ENCODE assay signal across 8 cellular contexts in genomic region chr1:33342041-33342723, GRCh38. TPM values are rescaled to one million over a fixed set of nuclear protein-coding genes. Genes with fewer than 3 reads are reported as not detected.
A peak's percentile ranks its signal among the peaks of the same experiment; 100 is the strongest.
DNase-seq lines count a peak whose midpoint lies in the region; ATAC-seq and TF ChIP-seq lines count a peak whose summit lies in the region.

No MANE protein-coding gene starts in this region.

- ATAC-seq in activated B cell treated with CpG ODN at 0.5 μM for 24 hours (ENCODE audit: low read depth), result no peak
- ATAC-seq in left cardiac atrium, result peak; percentile 42 to 67
- no peak for ATAC-seq in HG02588 (IDR thresholded peaks at IDR 0.05; ENCODE audit: unreplicated experiment)
- ATAC-seq in GM19035 (IDR thresholded peaks at IDR 0.05; ENCODE audit: unreplicated experiment), result no peak

- peaks cover 27% of the 10 kb centered on the region for H3K4me1 Mint-ChIP-seq in activated B cell treated with CpG ODN at 0.5 μM for 24 hours

- H3K36me3 Mint-ChIP-seq in activated B cell treated with CpG ODN at 0.5 μM for 24 hours (ENCODE audit: low read depth), result peaks cover 18% of the 10 kb centered on the region

- CTCF ChIA-PET in activated B cell treated with CpG ODN at 0.5 μM for 24 hours (lab: Charles Lee), result interaction anchor here (1.0 to 1.2 kb wide), 2 partner anchors 24 to 47 kb away, joined by 3 to 7 read pairs; no protein-coding TSS in a partner anchor

- H3K27me3 Mint-ChIP-seq in activated B cell treated with CpG ODN at 0.5 μM for 24 hours, result no peaks in the 10 kb centered on the region

- POLR2A ChIA-PET in activated B cell treated with CpG ODN at 0.5 μM for 24 hours (lab: Charles Lee), result no interaction called here

- no peak for TF ChIP-seq CTCF in C4-2B (conservative IDR thresholded peaks at IDR 0.05)
- TF ChIP-seq CTCF in activated B cell treated with CpG ODN at 0.5 μM for 24 hours (IDR thresholded peaks at IDR 0.05), result no peak

- intact Hi-C loops in activated B cell treated with CpG ODN at 0.5 μM for 24 hours (cut with micrococcal nuclease) (no loop called here), left cardiac atrium (cut with DNase I) (no loop called here)

- H3K9me3 Mint-ChIP-seq in activated B cell treated with CpG ODN at 0.5 μM for 24 hours, result no peaks in the 10 kb centered on the region

- peak overlapping the region; percentile 64 for H3K27ac ChIP-seq in C4-2B

- H3K27ac Mint-ChIP-seq in activated B cell treated with CpG ODN at 0.5 μM for 24 hours, result peak overlapping the region; percentile 5

- DNase-seq in NCI-H1436 treated with DMSO at 0.1 percent for 48 hours (lab: John Stamatoyannopoulos, UW), result peak; percentile 31
- DNase-seq in activated B cell treated with CpG ODN at 0.5 μM for 24 hours, result no peak
- DNase-seq in left cardiac atrium, result peak; percentile 77
- peak; percentile 89 for DNase-seq in pulmonary artery endothelial cell (ENCODE audit: low read depth, low spot score)
- no peak for DNase-seq in T-helper 2 cell

- no peak overlapping the region for H3K4me3 Mint-ChIP-seq in activated B cell treated with CpG ODN at 0.5 μM for 24 hours

RNA-seq across cellular contexts. Expression of gene A3GALT2, which starts 21.3 kb away (rescaled TPM):
- not detected in 2 replicates for total RNA-seq in activated B cell treated with CpG ODN at 0.5 μM for 24 hours
- under 1 TPM in 1 of 2 donors, not detected in 1; 0.24 TPM for total RNA-seq in left cardiac atrium
- total RNA-seq in pulmonary artery endothelial cell, result not detected in 2 replicates

Comparison
In these comparisons a context has a peak if more than half of its experiments do, and no peak if none do; other contexts are left out.
1. DNase-seq: peak in NCI-H1436 treated with DMSO at 0.1 percent for 48 hours (single experiment), left cardiac atrium (single experiment) and pulmonary artery endothelial cell (single experiment); none in activated B cell treated with CpG ODN at 0.5 μM for 24 hours (single experiment) and T-helper 2 cell (0 of 5).
2. ATAC-seq: peak in left cardiac atrium (2 of 2); none in activated B cell treated with CpG ODN at 0.5 μM for 24 hours (single experiment), HG02588 (single experiment) and GM19035 (single experiment).